Comparison of ENCODE assay signal across 8 cellular contexts in the genomic region with DNA sequence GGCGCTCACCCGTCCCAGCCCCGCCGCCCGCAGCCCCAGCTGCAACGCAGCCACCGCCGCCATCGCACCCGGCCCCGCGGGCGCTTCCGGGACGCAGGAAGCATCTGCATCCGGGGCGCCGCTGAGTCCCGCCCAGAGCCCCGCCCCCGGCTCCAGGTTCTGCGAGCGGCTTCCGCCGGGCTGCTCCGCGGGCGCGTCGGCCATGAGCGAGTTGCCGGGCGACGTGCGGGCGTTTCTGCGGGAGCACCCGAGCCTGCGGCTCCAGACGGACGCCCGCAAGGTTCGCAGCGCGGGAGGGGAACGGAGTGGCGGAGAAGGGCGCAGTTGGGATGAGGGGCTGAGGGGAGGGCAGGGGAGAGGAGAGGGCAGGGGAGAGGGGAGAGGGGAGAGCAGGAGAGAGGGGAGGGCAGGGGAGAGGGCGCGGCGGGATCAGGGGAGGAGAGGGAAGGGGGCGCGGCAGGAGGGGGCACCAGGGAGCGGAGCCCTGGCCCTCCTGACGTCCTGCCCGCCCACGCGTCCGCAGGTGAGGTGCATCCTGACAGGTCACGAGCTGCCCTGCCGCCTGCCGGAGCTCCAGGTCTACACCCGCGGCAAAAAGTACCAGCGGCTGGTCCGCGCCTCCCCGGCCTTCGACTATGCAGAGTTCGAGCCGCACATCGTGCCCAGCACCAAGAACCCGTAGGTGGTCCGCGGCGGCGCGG. TPM values are rescaled to one million over a fixed set of nuclear protein-coding genes. Genes with fewer than 3 reads are reported as not detected.
A peak's percentile ranks its signal among the peaks of the same experiment; 100 is the strongest.
DNase-seq lines count a peak whose midpoint lies in the region; ATAC-seq and TF ChIP-seq lines count a peak whose summit lies in the region.

A gene with protein sequence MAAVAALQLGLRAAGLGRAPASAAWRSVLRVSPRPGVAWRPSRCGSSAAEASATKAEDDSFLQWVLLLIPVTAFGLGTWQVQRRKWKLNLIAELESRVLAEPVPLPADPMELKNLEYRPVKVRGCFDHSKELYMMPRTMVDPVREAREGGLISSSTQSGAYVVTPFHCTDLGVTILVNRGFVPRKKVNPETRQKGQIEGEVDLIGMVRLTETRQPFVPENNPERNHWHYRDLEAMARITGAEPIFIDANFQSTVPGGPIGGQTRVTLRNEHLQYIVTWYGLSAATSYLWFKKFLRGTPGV (minus strand): TSS at position 97 of the 701 bp plus-strand sequence. CDS start 34 bp downstream, at position 63.
A gene (plus strand): TSS at position 160 of the 701 bp plus-strand sequence. CDS start 43 bp downstream, at position 203.

- H3K9me3 ChIP-seq in right lobe of liver, result no peaks in the 10 kb centered on the region

- WGBS in right lobe of liver (ENCODE audit: insufficient coverage, low coverage, low lambda C conversion rate, missing lambda C conversion rate), result 0% methylated on average over 9 of the region's 78 CpGs

- ATAC-seq in HG03066 (IDR thresholded peaks at IDR 0.05; ENCODE audit: low read depth, unreplicated experiment) (peak; percentile 68), right lobe of liver (peak; percentile 82 to 95 (median 88))

- H3K27ac ChIP-seq in right lobe of liver, result peak within 1 kb of the TSS in 2 of 3 donors; percentile 53 to 55

- peak within 1 kb of the TSS; percentile 58 to 91 (median 85) for H3K4me3 ChIP-seq in right lobe of liver

- intact Hi-C loops in right lobe of liver (cut with DNase I), result loop anchor here in 1 of 2 donors (10.0 kb wide), 1 partner anchor 48 kb away; no protein-coding TSS in a partner anchor

- H3K27me3 ChIP-seq in right lobe of liver, result no peaks in the 10 kb centered on the region

- peaks cover 0 to 33% (median 9%) of the 10 kb centered on the region in 4 donors for H3K36me3 ChIP-seq in right lobe of liver

- TF ChIP-seq POLR2A in right lobe of liver (IDR thresholded peaks at IDR 0.05), result peak; percentile 28

- DNase-seq in NCI-H1417 (lab: John Stamatoyannopoulos, UW) (peak; percentile 73 to 91 (median 90)), NCI-H1417 treated with DMSO at 0.1 percent for 48 hours (lab: John Stamatoyannopoulos, UW) (no peak), NCI-H460 (ENCODE audit: extremely low read depth, low read depth) (peak; percentile 75), dermis blood vessel endothelial cell (peak; percentile 64), right lobe of liver (peak; percentile 91 to 92 (median 92))
- peak; percentile 91 for DNase-seq in activated CD4-positive, alpha-beta T cell treated with anti-CD3 and anti-CD28 coated beads, Interleukin-2, amount 50 U/mL, for 1 hour
- DNase-seq in stimulated activated CD4-positive, alpha-beta T cell treated with anti-CD3 and anti-CD28 coated beads, Interleukin-4, amount 100 ng/mL, for 1 hour, result peak; percentile 95

- peak in 3 of 4 donors; percentile 10 to 22 (median 13) for TF ChIP-seq CTCF in right lobe of liver (IDR thresholded peaks at IDR 0.05)

- peaks cover 0 to 23% (median 5%) of the 10 kb centered on the region in 4 donors for H3K4me1 ChIP-seq in right lobe of liver

RNA-seq across cellular contexts. Expression of the first gene that starts in this region (rescaled TPM):
- 17.3 and 23.8 TPM in 2 replicates for total RNA-seq in NCI-H460 (2014; rRNA removed; shearing (Covaris generic))
- polyA plus RNA-seq in NCI-H460 (2014; cell fraction: nucleus; rRNA removed), result 15.6 and 18.3 TPM in 2 replicates
- total RNA-seq in dermis blood vessel endothelial cell (15.3 and 31.1 TPM in 2 replicates), right lobe of liver (10 to 100 TPM; 37.4 to 68.8 (median 44.5) TPM)

RNA-seq across cellular contexts. Expression of the second gene that starts in this region (rescaled TPM):
- 51.3 and 52.6 TPM in 2 replicates for total RNA-seq in NCI-H460 (2014; rRNA removed; shearing (Covaris generic))
- 20.2 and 39.3 TPM in 2 replicates for polyA plus RNA-seq in NCI-H460 (2014; cell fraction: nucleus; rRNA removed)
- total RNA-seq in dermis blood vessel endothelial cell (11.2 and 11.7 TPM in 2 replicates), right lobe of liver (10 to 100 TPM in 2 of 6 experiments, 1 to 10 TPM in 4; 6.3 to 16.9 (median 8.2) TPM)
